ENCODE assay signal across 8 cellular contexts in the genomic region with DNA sequence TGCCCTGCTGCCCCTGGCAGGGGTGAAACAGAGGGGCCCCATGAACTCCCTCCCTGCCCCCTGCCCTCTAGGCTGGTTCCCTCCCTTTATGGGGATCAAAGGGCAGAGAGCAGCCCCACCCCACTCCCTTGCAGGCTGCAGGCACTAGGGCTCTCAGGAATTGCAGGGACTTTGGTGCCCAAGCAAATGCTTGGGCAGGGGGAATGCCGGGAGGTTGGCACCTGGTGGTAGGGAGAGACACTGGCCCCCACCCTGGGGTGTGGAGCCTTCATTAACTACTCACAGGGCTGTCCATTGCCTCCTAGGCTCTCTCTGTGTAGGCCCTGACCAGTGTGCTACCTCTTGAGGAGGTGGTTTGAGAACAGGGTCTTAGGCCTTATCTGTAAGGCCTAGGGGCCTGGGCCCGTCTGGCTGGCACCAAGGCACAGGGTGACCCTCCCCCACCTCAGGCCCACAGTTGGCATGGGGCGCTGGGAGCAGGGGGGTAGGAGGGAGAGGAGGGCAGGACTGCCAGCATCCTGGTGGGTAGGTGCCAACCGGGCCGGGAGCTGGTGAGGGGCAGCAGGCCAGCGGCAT. TPM values are rescaled to one million over a fixed set of nuclear protein-coding genes. Genes with fewer than 3 reads are reported as not detected.
DNase-seq lines count a peak whose midpoint lies in the region; ATAC-seq and TF ChIP-seq lines count a peak whose summit lies in the region.
"Had no signal": no experiment of that assay in that cellular context is flagged by ENCODE, and none has a peak within 500 bp of the region (broad histone marks: within the 10 kb centered on the region; RNA-seq: fewer than 3 reads in every experiment).

No MANE protein-coding gene starts in this region.

- H3K4me3 ChIP-seq in KMS-11 (IDR thresholded peaks at IDR 0.05; ENCODE audit: insufficient read depth, low read depth, low read length) (peak overlapping the region; percentile 33), adrenal gland (peak overlapping the region in 1 of 4 donors; percentile 41)

- peak overlapping the region; percentile 91 for H3K27ac Mint-ChIP-seq in stimulated activated effector memory CD8-positive, alpha-beta T cell treated with anti-CD3 and anti-CD28 coated beads, Interleukin-12 subunit alpha, Interleukin-12 subunit beta, amount 100 ng/mL, for 72 hours

- no peak for ATAC-seq in stimulated activated effector memory CD8-positive, alpha-beta T cell treated with anti-CD3 and anti-CD28 coated beads, Interleukin-12 subunit alpha, Interleukin-12 subunit beta, amount 100 ng/mL, for 72 hours
- ATAC-seq in GM18867 (IDR thresholded peaks at IDR 0.05; ENCODE audit: unreplicated experiment), result no peak

- no peaks in the 10 kb centered on the region for H4K20me1 ChIP-seq in KMS-11 (ENCODE audit: insufficient read depth)

- peaks cover 34% of the 10 kb centered on the region for H3K4me1 ChIP-seq in KMS-11 (ENCODE audit: low read depth, poor library complexity, severe bottlenecking)
- peaks cover 66 to 72% of the 10 kb centered on the region in 2 donors for H3K4me1 ChIP-seq in adrenal gland (replicated peaks in 1 of 2)

- 31 to 37% (median 36%) methylated on average over 6 of the region's 6 CpGs; no CpG with 5 or more reads in 1 of the 4 donors for WGBS in adrenal gland, 4 donors

- peak; percentile 53 to 77 (median 66) for DNase-seq in adrenal gland
- peak in 41 of 51 donors; percentile 18 to 78 (median 51) for DNase-seq in hypothalamus (lab: John Stamatoyannopoulos, UW)
- no peak for DNase-seq in stimulated activated effector memory CD8-positive, alpha-beta T cell treated with anti-CD3 and anti-CD28 coated beads, Interleukin-12 subunit alpha, Interleukin-12 subunit beta, amount 100 ng/mL, for 72 hours (ENCODE audit: low spot score in 2 of 2)
- no peak for DNase-seq in GM10266 (ENCODE audit: extremely low spot score)
- no peak for DNase-seq in globus pallidus (ENCODE audit: low spot score)

- H3K27me3 ChIP-seq in KMS-11 (ENCODE audit: insufficient read depth, low read depth) (no peaks in the 10 kb centered on the region), adrenal gland (no peaks in the 10 kb centered on the region)

- no peak overlapping the region for H3K27ac ChIP-seq in KMS-11
- peak overlapping the region in 4 of 5 donors; percentile 15 to 99 (median 84) for H3K27ac ChIP-seq in adrenal gland

- no peak for TF ChIP-seq POLR2A in adrenal gland (IDR thresholded peaks at IDR 0.05)

- H3K36me3 ChIP-seq in KMS-11 (ENCODE audit: insufficient read depth), result no peaks in the 10 kb centered on the region; the same call in 1 of the 2 replicates
- no peaks in the 10 kb centered on the region for H3K36me3 ChIP-seq in adrenal gland (replicated peaks in 1 of 2)

- H3K9ac ChIP-seq in KMS-11, result no peak overlapping the region

- no peaks in the 10 kb centered on the region for H3K9me3 Mint-ChIP-seq in stimulated activated effector memory CD8-positive, alpha-beta T cell treated with anti-CD3 and anti-CD28 coated beads, Interleukin-12 subunit alpha, Interleukin-12 subunit beta, amount 100 ng/mL, for 72 hours

- H3K4me2 ChIP-seq in KMS-11, result no peak overlapping the region; the same call in 1 of the 2 replicates

- H3K4me1 Mint-ChIP-seq in stimulated activated effector memory CD8-positive, alpha-beta T cell treated with anti-CD3 and anti-CD28 coated beads, Interleukin-12 subunit alpha, Interleukin-12 subunit beta, amount 100 ng/mL, for 72 hours, result peaks cover 70% of the 10 kb centered on the region

- peaks cover 7% of the 10 kb centered on the region for H3K36me3 Mint-ChIP-seq in stimulated activated effector memory CD8-positive, alpha-beta T cell treated with anti-CD3 and anti-CD28 coated beads, Interleukin-12 subunit alpha, Interleukin-12 subunit beta, amount 100 ng/mL, for 72 hours

- H3K79me2 ChIP-seq in KMS-11 (ENCODE audit: insufficient read depth, low read depth), result peaks cover 60% of the 10 kb centered on the region

- H3K4me3 Mint-ChIP-seq in stimulated activated effector memory CD8-positive, alpha-beta T cell treated with anti-CD3 and anti-CD28 coated beads, Interleukin-12 subunit alpha, Interleukin-12 subunit beta, amount 100 ng/mL, for 72 hours, result peak overlapping the region; percentile 93

- no peak overlapping the region for H2AFZ ChIP-seq in KMS-11 (ENCODE audit: low read depth)

- TF ChIP-seq CTCF in KMS-11 (conservative IDR thresholded peaks at IDR 0.05; ENCODE audit: low read depth, low read length) (no peak), adrenal gland (IDR thresholded peaks at IDR 0.05) (no peak), GM10266 (IDR thresholded peaks at IDR 0.05; ENCODE audit: control insufficient read depth, insufficient read depth, low read depth, missing control alignments) (no peak)

- H3K9me3 ChIP-seq in adrenal gland (replicated peaks in 1 of 3), result no peaks in the 10 kb centered on the region

- intact Hi-C loops in adrenal gland (cut with DNase I), result no loop called here

RNA-seq across cellular contexts. Expression of gene ZBTB7B, which starts 4.7 kb away (rescaled TPM):
- 100 to 1,000 TPM in 1 of 8 donors, 10 to 100 TPM in 7; 60.1 to 126 (median 83.5) TPM for total RNA-seq in adrenal gland
- 10 to 100 TPM; 22.4 to 97.3 (median 27.9) TPM for polyA plus RNA-seq in adrenal gland

RNA-seq across cellular contexts. Expression of gene LENEP, which starts 14.0 kb away (rescaled TPM):
- not detected for total RNA-seq in adrenal gland
- polyA plus RNA-seq in adrenal gland, result not detected
- total RNA-seq: posterior vena cava had no signal

RNA-seq across cellular contexts. Expression of gene FLAD1, which starts 24.2 kb away (rescaled TPM):
- 10 to 100 TPM; 21.6 to 43.0 (median 28.6) TPM for total RNA-seq in adrenal gland
- 10 to 100 TPM; 30.7 to 65.5 (median 41.1) TPM for polyA plus RNA-seq in adrenal gland

RNA-seq across cellular contexts. Expression of gene DCST2, which starts 26.2 kb away (rescaled TPM):
- 1 to 10 TPM in 3 of 8 donors, under 1 TPM in 3, not detected in 2; 0.14 to 2.4 (median 1.1) TPM for total RNA-seq in adrenal gland
- 10 to 100 TPM in 1 of 3 donors, 1 to 10 TPM in 1, under 1 TPM in 1; 0.24 to 15.2 (median 8.5) TPM for polyA plus RNA-seq in adrenal gland

RNA-seq across cellular contexts. Expression of gene DCST1, which starts 26.3 kb away (rescaled TPM):
- total RNA-seq in adrenal gland, result not detected
- not detected for polyA plus RNA-seq in adrenal gland
- total RNA-seq: posterior vena cava had no signal

Comparison
In these comparisons a context has a peak if more than half of its experiments do, and no peak if none do; other contexts are left out.
1. DNase-seq: peak in adrenal gland (7 of 7) and hypothalamus (41 of 51); none in stimulated activated effector memory CD8-positive, alpha-beta T cell treated with anti-CD3 and anti-CD28 coated beads, Interleukin-12 subunit alpha, Interleukin-12 subunit beta, amount 100 ng/mL, for 72 hours (0 of 2), GM10266 (single experiment) and globus pallidus (single experiment).